In the genomic region with DNA sequence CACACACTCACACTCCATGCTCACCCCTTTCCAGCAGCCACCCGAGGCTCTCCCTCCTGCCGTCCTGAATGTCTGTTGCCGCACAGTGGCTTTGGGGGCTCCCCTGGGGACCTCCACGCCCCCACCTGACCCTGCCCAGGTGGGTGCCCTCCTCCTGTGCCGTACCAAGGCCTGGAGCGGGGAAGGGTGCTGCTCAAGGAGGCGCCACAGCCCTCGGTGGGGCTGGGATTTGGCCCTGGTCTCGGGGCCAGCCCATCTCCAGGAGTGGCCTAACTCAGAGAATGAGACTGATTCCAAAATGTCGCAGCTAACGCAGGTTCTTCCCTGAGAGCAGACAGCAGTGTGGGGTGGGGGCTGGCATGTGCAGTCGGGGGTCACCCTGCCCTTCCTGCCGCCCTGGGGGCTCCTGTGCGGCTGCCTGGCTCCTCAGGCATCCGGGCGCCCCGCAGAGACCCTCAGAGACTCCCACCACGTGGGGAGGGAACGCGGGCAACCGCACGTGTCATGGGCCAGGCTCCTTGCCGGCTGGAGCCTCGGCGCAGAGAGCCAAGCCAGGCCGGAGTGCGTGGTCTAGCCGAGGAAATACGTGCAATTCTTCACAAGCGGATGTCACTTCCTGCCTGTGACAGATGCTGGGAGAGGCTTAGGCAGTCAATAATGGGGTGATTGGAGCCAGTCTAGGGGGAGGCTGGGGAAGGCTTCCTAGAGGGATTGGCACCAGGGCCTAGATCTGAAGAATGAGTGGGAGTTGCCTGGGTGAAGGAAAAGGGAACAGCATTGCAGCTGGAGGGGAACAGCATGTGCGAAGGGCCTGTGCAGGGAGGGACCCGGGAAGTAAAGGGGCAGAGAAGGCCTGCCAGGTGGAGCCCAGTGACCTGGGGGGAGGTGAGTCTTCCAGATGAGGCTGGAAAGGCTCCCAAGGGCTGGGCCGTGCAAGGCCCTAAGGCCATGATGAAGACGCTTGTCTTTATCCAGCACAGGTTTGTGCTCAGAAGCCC, we compare ENCODE assay signal across 14 cellular contexts. TPM values are rescaled to one million over a fixed set of nuclear protein-coding genes. Genes with fewer than 3 reads are reported as not detected.
DNase-seq lines count a peak whose midpoint lies in the region; ATAC-seq and TF ChIP-seq lines count a peak whose summit lies in the region.
"Had no signal": no experiment of that assay in that cellular context is flagged by ENCODE, and none has a peak within 500 bp of the region (broad histone marks: within the 10 kb centered on the region; RNA-seq: fewer than 3 reads in every experiment).

No MANE protein-coding gene starts in this region.

- peak overlapping the region; percentile 71 for H3K27ac ChIP-seq in smooth muscle cell (ENCODE audit: low read depth)
- H3K27ac ChIP-seq: neutrophil had no signal

- H3K4me1 ChIP-seq in smooth muscle cell (ENCODE audit: low read depth): peaks cover 4% of the 10 kb centered on the region

- H3K27ac Mint-ChIP-seq in T-helper 2 cell treated with Interferon-gamma antibody and Interleukin-4, amounts not matched to agents 5 μg/mL and 100 μg/mL, for 36 hours: peak overlapping the region; percentile 81
- H3K27ac Mint-ChIP-seq in activated T-helper 2 cell treated with anti-CD3 and anti-CD28 coated beads, Interferon-gamma antibody, Interleukin-2, Interleukin-4, amounts not matched to agents 10 μg/mL and 5 μg/mL and 100 μg/mL, durations not matched to agents 14 hours and 24 hours and 36 hours: peak overlapping the region; percentile 64
- no peak overlapping the region for H3K27ac Mint-ChIP-seq in activated naive CD8-positive, alpha-beta T cell treated with anti-CD3 and anti-CD28 coated beads, Interleukin-2, amount 50 U/mL, for 24 hours
- H3K27ac Mint-ChIP-seq in osteocyte (ENCODE audit: unreplicated experiment): no peak overlapping the region

- peak; percentile 56 to 60 for ATAC-seq in left cardiac atrium
- no peak for ATAC-seq in HG02885 (IDR thresholded peaks at IDR 0.05; ENCODE audit: poor library complexity, unreplicated experiment)
- ATAC-seq in activated naive CD8-positive, alpha-beta T cell treated with anti-CD3 and anti-CD28 coated beads, Interleukin-2, amount 50 U/mL, for 24 hours: no peak

- H3K9me3 Mint-ChIP-seq in T-helper 2 cell treated with Interferon-gamma antibody and Interleukin-4, amounts not matched to agents 5 μg/mL and 100 μg/mL, for 36 hours: peaks cover 7% of the 10 kb centered on the region
- H3K9me3 Mint-ChIP-seq in activated T-helper 2 cell treated with anti-CD3 and anti-CD28 coated beads, Interferon-gamma antibody, Interleukin-2, Interleukin-4, amounts not matched to agents 10 μg/mL and 5 μg/mL and 100 μg/mL, durations not matched to agents 14 hours and 24 hours and 36 hours: peaks cover 7% of the 10 kb centered on the region
- peaks cover 6% of the 10 kb centered on the region for H3K9me3 Mint-ChIP-seq in activated naive CD8-positive, alpha-beta T cell treated with anti-CD3 and anti-CD28 coated beads, Interleukin-2, amount 50 U/mL, for 24 hours
- H3K9me3 Mint-ChIP-seq in osteocyte (ENCODE audit: unreplicated experiment): peaks cover 6% of the 10 kb centered on the region
- H3K9me3 Mint-ChIP-seq: immature natural killer cell had no signal

- H3K4me3 ChIP-seq in smooth muscle cell: no peak overlapping the region

- peak overlapping the region; percentile 71 for H3K4me2 ChIP-seq in smooth muscle cell

- peak overlapping the region; percentile 43 for H3K9ac ChIP-seq in smooth muscle cell (ENCODE audit: low read depth)

- no peaks in the 10 kb centered on the region for H3K27me3 ChIP-seq in smooth muscle cell (ENCODE audit: low read depth)
- H3K27me3 ChIP-seq: neutrophil had no signal

- peaks cover 36% of the 10 kb centered on the region for H3K4me1 Mint-ChIP-seq in T-helper 2 cell treated with Interferon-gamma antibody and Interleukin-4, amounts not matched to agents 5 μg/mL and 100 μg/mL, for 36 hours (ENCODE audit: low read depth)
- peaks cover 34% of the 10 kb centered on the region for H3K4me1 Mint-ChIP-seq in activated T-helper 2 cell treated with anti-CD3 and anti-CD28 coated beads, Interferon-gamma antibody, Interleukin-2, Interleukin-4, amounts not matched to agents 10 μg/mL and 5 μg/mL and 100 μg/mL, durations not matched to agents 14 hours and 24 hours and 36 hours (ENCODE audit: low read depth)
- H3K4me1 Mint-ChIP-seq in activated naive CD8-positive, alpha-beta T cell treated with anti-CD3 and anti-CD28 coated beads, Interleukin-2, amount 50 U/mL, for 24 hours: peaks cover 20% of the 10 kb centered on the region
- H3K4me1 Mint-ChIP-seq in osteocyte (ENCODE audit: unreplicated experiment): peaks cover 9% of the 10 kb centered on the region

- WGBS in smooth muscle cell (ENCODE audit: low lambda C conversion rate): 76% methylated on average over 34 of the region's 34 CpGs

- no peak for DNase-seq in T-helper 2 cell treated with Interferon-gamma antibody and Interleukin-4, amounts not matched to agents 5 μg/mL and 100 μg/mL, for 36 hours (ENCODE audit: low spot score)
- no peak for DNase-seq in T-helper 2 cell
- no peak for DNase-seq in activated T-helper 2 cell treated with anti-CD3 and anti-CD28 coated beads, Interferon-gamma antibody, Interleukin-2, Interleukin-4, amounts not matched to agents 10 μg/mL and 5 μg/mL and 100 μg/mL, durations not matched to agents 14 hours and 24 hours and 36 hours (ENCODE audit: low spot score)
- peak; percentile 70 for DNase-seq in left cardiac atrium
- DNase-seq in smooth muscle cell (lab: John Stamatoyannopoulos, UW; ENCODE audit: unreplicated experiment): no peak
- no peak for DNase-seq in activated naive CD8-positive, alpha-beta T cell treated with anti-CD3 and anti-CD28 coated beads, Interleukin-2, amount 50 U/mL, for 24 hours
- no peak for DNase-seq in osteocyte (ENCODE audit: extremely low spot score, unreplicated experiment)
- DNase-seq: immature natural killer cell; NCI-H524 treated with DMSO at 0.1 percent for 48 hours; stimulated activated CD4-positive, alpha-beta T cell treated with anti-CD3 and anti-CD28 coated beads, Interleukin-1b, Interleukin-23, amount 100 ng/mL, for 48 hours; stimulated activated naive CD4-positive, alpha-beta T cell treated with Interleukin-2 at 50 U/mL for 16 hours had no signal

- H4K20me1 ChIP-seq in smooth muscle cell (ENCODE audit: low read depth): no peaks in the 10 kb centered on the region

- no peaks in the 10 kb centered on the region for H3K79me2 ChIP-seq in smooth muscle cell (ENCODE audit: low read depth)

- H3K36me3 Mint-ChIP-seq in T-helper 2 cell treated with Interferon-gamma antibody and Interleukin-4, amounts not matched to agents 5 μg/mL and 100 μg/mL, for 36 hours (ENCODE audit: low read depth): peaks cover 2% of the 10 kb centered on the region
- peaks cover 6% of the 10 kb centered on the region for H3K36me3 Mint-ChIP-seq in activated T-helper 2 cell treated with anti-CD3 and anti-CD28 coated beads, Interferon-gamma antibody, Interleukin-2, Interleukin-4, amounts not matched to agents 10 μg/mL and 5 μg/mL and 100 μg/mL, durations not matched to agents 14 hours and 24 hours and 36 hours (ENCODE audit: low read depth)
- H3K36me3 Mint-ChIP-seq in activated naive CD8-positive, alpha-beta T cell treated with anti-CD3 and anti-CD28 coated beads, Interleukin-2, amount 50 U/mL, for 24 hours (ENCODE audit: low read depth): no peaks in the 10 kb centered on the region
- no peaks in the 10 kb centered on the region for H3K36me3 Mint-ChIP-seq in osteocyte (ENCODE audit: unreplicated experiment)
- H3K36me3 Mint-ChIP-seq: immature natural killer cell had no signal

- H3K9me3 ChIP-seq in smooth muscle cell (replicated peaks; ENCODE audit: low read depth): no peaks in the 10 kb centered on the region
- H3K9me3 ChIP-seq: neutrophil had no signal

- TF ChIP-seq CTCF in smooth muscle cell (IDR thresholded peaks at IDR 0.05; ENCODE audit: borderline replicate concordance, insufficient read depth, poor library complexity, severe bottlenecking) (no peak), osteocyte (IDR thresholded peaks at IDR 0.05) (no peak)

- peaks cover 7% of the 10 kb centered on the region for H3F3A ChIP-seq in smooth muscle cell (ENCODE audit: low read depth)

- peak overlapping the region; percentile 2 for H3K4me3 Mint-ChIP-seq in T-helper 2 cell treated with Interferon-gamma antibody and Interleukin-4, amounts not matched to agents 5 μg/mL and 100 μg/mL, for 36 hours
- no peak overlapping the region for H3K4me3 Mint-ChIP-seq in activated T-helper 2 cell treated with anti-CD3 and anti-CD28 coated beads, Interferon-gamma antibody, Interleukin-2, Interleukin-4, amounts not matched to agents 10 μg/mL and 5 μg/mL and 100 μg/mL, durations not matched to agents 14 hours and 24 hours and 36 hours (ENCODE audit: low read depth)
- H3K4me3 Mint-ChIP-seq in activated naive CD8-positive, alpha-beta T cell treated with anti-CD3 and anti-CD28 coated beads, Interleukin-2, amount 50 U/mL, for 24 hours: no peak overlapping the region
- H3K4me3 Mint-ChIP-seq in osteocyte (ENCODE audit: unreplicated experiment): no peak overlapping the region
- H3K4me3 Mint-ChIP-seq: immature natural killer cell had no signal

- no peak overlapping the region for H2AFZ ChIP-seq in smooth muscle cell (ENCODE audit: low read depth)

- intact Hi-C loops in activated T-helper 2 cell treated with anti-CD3 and anti-CD28 coated beads, Interferon-gamma antibody, Interleukin-2, Interleukin-4, amounts not matched to agents 10 μg/mL and 5 μg/mL and 100 μg/mL, durations not matched to agents 14 hours and 24 hours and 36 hours (cut with micrococcal nuclease): no loop called here
- intact Hi-C loops in left cardiac atrium (cut with DNase I): no loop called here

- H3K36me3 ChIP-seq in smooth muscle cell (ENCODE audit: low read depth): no peaks in the 10 kb centered on the region
- H3K36me3 ChIP-seq: neutrophil had no signal

- H3K27me3 Mint-ChIP-seq in T-helper 2 cell treated with Interferon-gamma antibody and Interleukin-4, amounts not matched to agents 5 μg/mL and 100 μg/mL, for 36 hours (ENCODE audit: low read depth): no peaks in the 10 kb centered on the region
- no peaks in the 10 kb centered on the region for H3K27me3 Mint-ChIP-seq in activated T-helper 2 cell treated with anti-CD3 and anti-CD28 coated beads, Interferon-gamma antibody, Interleukin-2, Interleukin-4, amounts not matched to agents 10 μg/mL and 5 μg/mL and 100 μg/mL, durations not matched to agents 14 hours and 24 hours and 36 hours (ENCODE audit: low read depth)
- H3K27me3 Mint-ChIP-seq in activated naive CD8-positive, alpha-beta T cell treated with anti-CD3 and anti-CD28 coated beads, Interleukin-2, amount 50 U/mL, for 24 hours: peaks cover 3% of the 10 kb centered on the region
- H3K27me3 Mint-ChIP-seq in osteocyte (ENCODE audit: unreplicated experiment): no peaks in the 10 kb centered on the region

RNA-seq across cellular contexts. Expression of a gene that starts 44.1 kb away (rescaled TPM):
- total RNA-seq in activated T-helper 2 cell treated with anti-CD3 and anti-CD28 coated beads, Interferon-gamma antibody, Interleukin-2, Interleukin-4, amounts not matched to agents 10 μg/mL and 5 μg/mL and 100 μg/mL, durations not matched to agents 14 hours and 24 hours and 36 hours: not detected in 2 replicates
- total RNA-seq in left cardiac atrium (not detected), smooth muscle cell (not detected in 2 replicates), osteocyte (not detected in 2 replicates)
- polyA plus RNA-seq in smooth muscle cell: 0.59 TPM in 1 of 2 replicates, not detected in the other
- total RNA-seq: SK-MEL-5 had no signal
- polyA plus RNA-seq: immature natural killer cell had no signal

RNA-seq across cellular contexts. Expression of a gene that starts 49.1 kb away (rescaled TPM):
- total RNA-seq in activated T-helper 2 cell treated with anti-CD3 and anti-CD28 coated beads, Interferon-gamma antibody, Interleukin-2, Interleukin-4, amounts not matched to agents 10 μg/mL and 5 μg/mL and 100 μg/mL, durations not matched to agents 14 hours and 24 hours and 36 hours: 58.4 and 61.5 TPM in 2 replicates
- total RNA-seq in left cardiac atrium (10 to 100 TPM; 43.4 to 53.8 TPM), smooth muscle cell (24.7 and 42.9 TPM in 2 replicates), osteocyte (41.1 and 45.7 TPM in 2 replicates)
- 118 and 129 TPM in 2 replicates for polyA plus RNA-seq in smooth muscle cell

Comparison
In these comparisons a context has a peak if more than half of its experiments do, and no peak if none do; other contexts are left out.
1. H3K27ac Mint-ChIP-seq: peak in T-helper 2 cell treated with Interferon-gamma antibody and Interleukin-4, amounts not matched to agents 5 μg/mL and 100 μg/mL, for 36 hours (single experiment) and activated T-helper 2 cell treated with anti-CD3 and anti-CD28 coated beads, Interferon-gamma antibody, Interleukin-2, Interleukin-4, amounts not matched to agents 10 μg/mL and 5 μg/mL and 100 μg/mL, durations not matched to agents 14 hours and 24 hours and 36 hours (single experiment); none in activated naive CD8-positive, alpha-beta T cell treated with anti-CD3 and anti-CD28 coated beads, Interleukin-2, amount 50 U/mL, for 24 hours (single experiment) and osteocyte (single experiment).
2. ATAC-seq: peak in left cardiac atrium (2 of 2); none in HG02885 (single experiment) and activated naive CD8-positive, alpha-beta T cell treated with anti-CD3 and anti-CD28 coated beads, Interleukin-2, amount 50 U/mL, for 24 hours (single experiment).